ENCODE assay signal across 8 cellular contexts in the genomic region with DNA sequence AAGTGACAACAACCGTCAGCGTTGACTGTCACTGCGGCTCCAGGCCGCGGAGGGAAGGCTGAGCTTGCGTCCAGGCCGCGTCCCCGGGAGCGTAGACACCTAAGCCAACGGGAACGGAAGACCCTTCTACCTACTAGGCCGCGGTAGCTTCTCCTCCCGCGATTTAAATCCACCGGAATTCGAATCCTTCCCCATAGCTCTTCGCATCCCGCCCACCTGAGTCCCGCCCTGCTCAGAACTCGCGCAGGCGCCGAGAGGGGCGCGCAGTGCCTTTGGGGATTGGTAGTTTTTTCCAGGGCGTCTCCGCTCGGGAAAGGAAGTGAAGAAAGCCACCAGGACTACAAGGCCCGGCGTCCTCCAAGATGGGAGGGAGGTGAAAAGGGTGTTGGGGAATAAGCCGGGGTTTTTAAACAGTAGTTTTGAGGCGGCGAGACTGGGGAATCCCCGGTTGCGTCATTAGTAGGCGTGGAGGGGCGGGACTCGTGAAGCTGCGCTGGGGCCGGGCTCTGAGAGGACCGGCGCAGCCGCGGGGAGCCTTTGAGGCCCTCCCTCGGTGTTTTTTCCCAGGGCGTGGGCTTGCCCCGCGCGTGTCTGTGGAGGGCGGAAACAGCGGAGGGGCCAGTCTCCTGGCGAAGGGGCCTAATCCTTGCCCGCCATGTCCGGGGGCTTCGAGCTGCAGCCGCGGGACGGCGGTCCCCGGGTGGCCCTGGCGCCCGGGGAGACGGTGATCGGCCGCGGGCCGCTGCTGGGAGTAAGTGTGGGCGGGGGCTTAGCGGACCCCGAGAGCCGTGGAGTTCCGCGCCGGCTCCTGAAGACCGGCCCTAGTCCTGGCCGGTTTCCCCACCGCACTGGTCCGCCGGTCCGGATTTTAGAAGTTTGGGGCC. TPM values are rescaled to one million over a fixed set of nuclear protein-coding genes. Genes with fewer than 3 reads are reported as not detected.
DNase-seq lines count a peak whose midpoint lies in the region; ATAC-seq and TF ChIP-seq lines count a peak whose summit lies in the region.

A gene with protein sequence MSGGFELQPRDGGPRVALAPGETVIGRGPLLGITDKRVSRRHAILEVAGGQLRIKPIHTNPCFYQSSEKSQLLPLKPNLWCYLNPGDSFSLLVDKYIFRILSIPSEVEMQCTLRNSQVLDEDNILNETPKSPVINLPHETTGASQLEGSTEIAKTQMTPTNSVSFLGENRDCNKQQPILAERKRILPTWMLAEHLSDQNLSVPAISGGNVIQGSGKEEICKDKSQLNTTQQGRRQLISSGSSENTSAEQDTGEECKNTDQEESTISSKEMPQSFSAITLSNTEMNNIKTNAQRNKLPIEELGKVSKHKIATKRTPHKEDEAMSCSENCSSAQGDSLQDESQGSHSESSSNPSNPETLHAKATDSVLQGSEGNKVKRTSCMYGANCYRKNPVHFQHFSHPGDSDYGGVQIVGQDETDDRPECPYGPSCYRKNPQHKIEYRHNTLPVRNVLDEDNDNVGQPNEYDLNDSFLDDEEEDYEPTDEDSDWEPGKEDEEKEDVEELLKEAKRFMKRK (plus strand): TSS at position 509 of the 884 bp plus-strand sequence. CDS start 147 bp downstream, at position 656.
A gene with protein sequence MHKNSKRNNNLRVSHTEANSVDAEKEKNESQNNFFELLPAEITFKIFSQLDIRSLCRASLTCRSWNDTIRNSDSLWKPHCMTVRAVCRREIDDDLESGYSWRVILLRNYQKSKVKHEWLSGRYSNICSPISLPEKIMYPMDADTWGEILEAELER (minus strand): TSS at position 218 of the 884 bp plus-strand sequence. CDS start 2,149 bp downstream, outside the sequence.

- TF ChIP-seq CTCF in GM10248 (IDR thresholded peaks at IDR 0.05; ENCODE audit: control extremely low read depth, extremely low read depth, low read depth, missing control alignments), result no peak
- no peak for TF ChIP-seq CTCF in SK-N-SH (IDR thresholded peaks at IDR 0.05)

- H3K27me3 ChIP-seq in SK-N-SH (ENCODE audit: insufficient read depth), result no peaks in the 10 kb centered on the region

- H3K9me3 Mint-ChIP-seq in activated naive CD4-positive, alpha-beta T cell treated with anti-CD3 and anti-CD28 coated beads, Interleukin-2, amount 50 U/mL, for 72 hours, result no peaks in the 10 kb centered on the region

- H3K36me3 ChIP-seq in SK-N-SH (replicated peaks in 1 of 2; ENCODE audit: control insufficient read depth in 1 of 2, insufficient read depth in 2 of 2, low read length in 1 of 2), result peaks cover 0 to 3% of the 10 kb centered on the region in 2 experiments

- H3K79me2 ChIP-seq in SK-N-SH (ENCODE audit: insufficient read depth), result peaks cover 16% of the 10 kb centered on the region; the same call in 1 of the 2 replicates

- H3K4me1 ChIP-seq in SK-N-SH (ENCODE audit: control insufficient read depth in 1 of 2, insufficient read depth in 2 of 2, low read depth in 1 of 2, low read length in 1 of 2), result peaks cover 0 to 12% of the 10 kb centered on the region in 2 experiments; a peak in 2 of 4 replicates

- DNase-seq in GM10248 (ENCODE audit: extremely low spot score) (peak; percentile 96), NCI-H1092 (lab: John Stamatoyannopoulos, UW) (peak; percentile 92), SK-N-SH (peak; percentile 95), globus pallidus (ENCODE audit: low spot score) (peak; percentile 99), non-pigmented ciliary epithelial cell (ENCODE audit: low read depth) (peak; percentile 98), superior temporal gyrus (ENCODE audit: extremely low spot score) (peak; percentile 99)
- peak; percentile 95 to 98 for DNase-seq in activated naive CD4-positive, alpha-beta T cell treated with anti-CD3 and anti-CD28 coated beads, Interleukin-2, amount 50 U/mL, for 72 hours (ENCODE audit: low spot score in 2 of 2)

- CTCF ChIA-PET in GM10248 (lab: Yijun Ruan, JAX) (interaction anchor here (0.7 to 6.1 kb wide), 19 partner anchors 11 to 546 kb away, joined by 3 to 88 read pairs (median 4); a partner anchor contains a TSS), SK-N-SH (lab: Yijun Ruan, JAX) (interaction anchor here (0.9 to 5.3 kb wide), 9 partner anchors 11 to 458 kb away, joined by 3 to 99 read pairs (median 7); no protein-coding TSS in a partner anchor)

- no peaks in the 10 kb centered on the region for H3K9me2 ChIP-seq in SK-N-SH

- H3K4me3 ChIP-seq in SK-N-SH (ENCODE audit: low read depth in 2 of 2, low read length in 1 of 2), result peak within 1 kb of the TSS; percentile 88 to 98

- peak within 1 kb of the TSS; percentile 95 to 98 for H3K27ac Mint-ChIP-seq in activated naive CD4-positive, alpha-beta T cell treated with anti-CD3 and anti-CD28 coated beads, Interleukin-2, amount 50 U/mL, for 72 hours

- no peaks in the 10 kb centered on the region for H3F3A ChIP-seq in SK-N-SH (replicated peaks; ENCODE audit: insufficient read depth)

- WGBS in SK-N-SH (ENCODE audit: low lambda C conversion rate), result under 1% methylated on average over 31 of the region's 82 CpGs

- TF ChIP-seq RAD21 in SK-N-SH (IDR thresholded peaks at IDR 0.05; ENCODE audit: low read length), result no peak

- peak within 1 kb of the TSS; percentile 96 for H2AFZ ChIP-seq in SK-N-SH (ENCODE audit: low read depth)

- H3K27ac ChIP-seq in SK-N-SH (ENCODE audit: low read depth in 2 of 2, low read length in 1 of 2), result peak within 1 kb of the TSS; percentile 72 to 86

- no peaks in the 10 kb centered on the region for H4K20me1 ChIP-seq in SK-N-SH (ENCODE audit: insufficient read depth)

- no peak for TF ChIP-seq EP300 in SK-N-SH (IDR thresholded peaks at IDR 0.05; ENCODE audit: borderline replicate concordance in 1 of 2, low read depth in 1 of 2, low read length in 1 of 2)

- H3K9me3 ChIP-seq in SK-N-SH, result no peaks in the 10 kb centered on the region

- POLR2A ChIA-PET in GM10248 (lab: Yijun Ruan, JAX) (interaction anchor here (0.6 to 1.0 kb wide), 4 partner anchors 20 to 444 kb away, joined by 3 to 4 read pairs (median 3); no protein-coding TSS in a partner anchor), SK-N-SH (lab: Yijun Ruan, JAX) (interaction anchor here (1.0 kb wide), 1 partner anchor 123 kb away, joined by 3 read pairs; no protein-coding TSS in a partner anchor)

- peak within 1 kb of the TSS; percentile 84 for H3K4me2 ChIP-seq in SK-N-SH

- peak; percentile 94 for ATAC-seq in HG02610 (IDR thresholded peaks at IDR 0.05; ENCODE audit: unreplicated experiment)
- ATAC-seq in activated naive CD4-positive, alpha-beta T cell treated with anti-CD3 and anti-CD28 coated beads, Interleukin-2, amount 50 U/mL, for 72 hours, result peak; percentile 89 to 92

- H3K36me3 Mint-ChIP-seq in activated naive CD4-positive, alpha-beta T cell treated with anti-CD3 and anti-CD28 coated beads, Interleukin-2, amount 50 U/mL, for 72 hours, result peaks cover 6 to 8% of the 10 kb centered on the region in 2 donors

- peak within 1 kb of the TSS; percentile 94 for H3K9ac ChIP-seq in SK-N-SH

TF ChIP-seq in SK-N-SH, 30 proteins besides CTCF, POLR2A, EP300 and RAD21 (continues in another document):
- TF ChIP-seq POLR2AphosphoS5 (IDR thresholded peaks at IDR 0.05; ENCODE audit: low read depth, low read length) (peak; percentile 67), MXI1 (IDR thresholded peaks at IDR 0.05; ENCODE audit: low read depth, low read length) (peak; percentile 87), NFIC (IDR thresholded peaks at IDR 0.05; ENCODE audit: borderline replicate concordance) (no peak), TCF12 (IDR thresholded peaks at IDR 0.05) (peak; percentile 32; the same call in 1 of the 2 replicates), RXRA (IDR thresholded peaks at IDR 0.05; ENCODE audit: borderline replicate concordance, low read depth) (peak; percentile 34; the same call in 1 of the 2 replicates), ELF1 (IDR thresholded peaks at IDR 0.05) (0 out of 2 replicates have a peak, but pooled peaks have one; percentile 10), CHD2 (IDR thresholded peaks at IDR 0.05; ENCODE audit: low read length, partially characterized antibody) (peak; percentile 93), FOXJ3 (CRISPR knock-in tag; IDR thresholded peaks at IDR 0.05) (no peak), GABPA (IDR thresholded peaks at IDR 0.05; ENCODE audit: low read depth) (no peak), SIN3A (IDR thresholded peaks at IDR 0.05; ENCODE audit: borderline replicate concordance, low read depth, low read length) (peak; percentile 53; the same call in 1 of the 2 replicates), YY1 (IDR thresholded peaks at IDR 0.05; ENCODE audit: low read depth) (0 out of 2 replicates have a peak, but pooled peaks have one; percentile 43), SMC3 (IDR thresholded peaks at IDR 0.05; ENCODE audit: low read depth, low read length) (no peak), FOXM1 (IDR thresholded peaks at IDR 0.05; ENCODE audit: low read depth) (peak; percentile 55; the same call in 1 of the 2 replicates), NRF1 (IDR thresholded peaks at IDR 0.05; ENCODE audit: low read depth, low read length) (peak; percentile 79)
- TF ChIP-seq, protein P1, sequence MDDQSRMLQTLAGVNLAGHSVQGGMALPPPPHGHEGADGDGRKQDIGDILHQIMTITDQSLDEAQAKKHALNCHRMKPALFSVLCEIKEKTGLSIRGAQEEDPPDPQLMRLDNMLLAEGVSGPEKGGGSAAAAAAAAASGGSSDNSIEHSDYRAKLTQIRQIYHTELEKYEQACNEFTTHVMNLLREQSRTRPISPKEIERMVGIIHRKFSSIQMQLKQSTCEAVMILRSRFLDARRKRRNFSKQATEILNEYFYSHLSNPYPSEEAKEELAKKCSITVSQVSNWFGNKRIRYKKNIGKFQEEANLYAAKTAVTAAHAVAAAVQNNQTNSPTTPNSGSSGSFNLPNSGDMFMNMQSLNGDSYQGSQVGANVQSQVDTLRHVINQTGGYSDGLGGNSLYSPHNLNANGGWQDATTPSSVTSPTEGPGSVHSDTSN (IDR thresholded peaks at IDR 0.05), result peak; percentile 13; the same call in 1 of the 2 replicates
- TF ChIP-seq, protein P2, sequence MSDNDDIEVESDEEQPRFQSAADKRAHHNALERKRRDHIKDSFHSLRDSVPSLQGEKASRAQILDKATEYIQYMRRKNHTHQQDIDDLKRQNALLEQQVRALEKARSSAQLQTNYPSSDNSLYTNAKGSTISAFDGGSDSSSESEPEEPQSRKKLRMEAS (IDR thresholded peaks at IDR 0.05; ENCODE audit: low read depth), result peak; percentile 68

RNA-seq across cellular contexts. Expression of the first gene that starts in this region (rescaled TPM):
- 1.1 and 1.3 TPM in 2 replicates for polyA plus RNA-seq in SK-N-SH (2012; rRNA removed)
- polyA plus RNA-seq in SK-N-SH (2012; cell fraction: cytosol; rRNA removed), result 1.4 and 1.8 TPM in 2 replicates
- polyA plus RNA-seq in SK-N-SH (2012; cell fraction: nucleus; rRNA removed), result 1.2 and 1.8 TPM in 2 replicates
- 1 to 10 TPM; 2.1 to 2.6 TPM for total RNA-seq in activated naive CD4-positive, alpha-beta T cell treated with anti-CD3 and anti-CD28 coated beads, Interleukin-2, amount 50 U/mL, for 72 hours

RNA-seq across cellular contexts. Expression of the second gene that starts in this region (rescaled TPM):
- polyA plus RNA-seq in SK-N-SH (2012; rRNA removed), result 0.30 and 0.45 TPM in 2 replicates
- 0.41 and 0.48 TPM in 2 replicates for polyA plus RNA-seq in SK-N-SH (2012; cell fraction: cytosol; rRNA removed)
- 0.26 and 0.56 TPM in 2 replicates for polyA plus RNA-seq in SK-N-SH (2012; cell fraction: nucleus; rRNA removed)
- 1 to 10 TPM; 1.9 to 2.1 TPM for total RNA-seq in activated naive CD4-positive, alpha-beta T cell treated with anti-CD3 and anti-CD28 coated beads, Interleukin-2, amount 50 U/mL, for 72 hours

Comparison
In these comparisons a context has a peak if more than half of its experiments do, and no peak if none do; other contexts are left out.
1. Peak in every context shown above with its lines: DNase-seq, ATAC-seq, H3K4me3 ChIP-seq and H3K27ac ChIP-seq.